ENCODE assay signal across 8 cellular contexts in the genomic region with DNA sequence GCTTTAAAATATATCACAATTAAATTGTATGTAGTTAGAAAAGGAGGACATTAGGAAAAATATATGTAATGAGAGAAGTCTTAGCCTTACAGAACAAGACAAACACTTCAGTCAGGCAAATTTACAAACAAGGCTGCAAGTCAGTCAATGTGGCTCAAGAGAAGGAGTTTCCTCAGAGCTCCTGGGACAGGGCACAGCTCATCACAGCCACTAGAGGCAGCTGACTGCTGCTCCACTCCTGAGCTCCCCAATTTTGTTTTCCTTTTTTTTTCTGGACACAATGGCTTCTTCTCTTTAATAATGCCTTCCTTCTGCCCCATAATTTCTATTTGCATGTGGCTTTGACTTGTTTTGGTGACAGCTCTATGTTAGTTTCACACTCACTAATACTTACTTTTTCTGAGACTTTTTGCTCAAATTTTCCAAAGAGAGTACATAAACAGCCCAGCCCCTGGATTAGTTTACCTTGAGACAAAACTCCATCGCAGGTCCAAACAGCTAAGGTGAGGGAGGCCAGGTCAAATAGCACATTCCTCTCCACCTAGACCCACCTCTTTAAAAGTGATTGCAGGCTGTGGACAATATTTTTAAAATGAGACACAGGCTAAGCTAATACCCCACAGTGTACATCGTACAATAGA.
A peak's percentile ranks its signal among the peaks of the same experiment; 100 is the strongest.
DNase-seq lines count a peak whose midpoint lies in the region; ATAC-seq and TF ChIP-seq lines count a peak whose summit lies in the region.
"Had no signal": no experiment of that assay in that cellular context is flagged by ENCODE, and none has a peak within 500 bp of the region (broad histone marks: within the 10 kb centered on the region; RNA-seq: fewer than 3 reads in every experiment).

No MANE protein-coding gene starts in this region.

- no peaks in the 10 kb centered on the region for H4K20me1 ChIP-seq in GM23248 (ENCODE audit: insufficient read depth)
- H4K20me1 ChIP-seq in osteoblast (ENCODE audit: insufficient read depth, low read length) = no peaks in the 10 kb centered on the region

- H3K4me1 Mint-ChIP-seq in activated T-helper 17 cell treated with anti-CD3 and anti-CD28 coated beads, Interleukin-2, amount 50 U/mL, for 72 hours = no peaks in the 10 kb centered on the region

- no peaks in the 10 kb centered on the region for H3K79me2 ChIP-seq in GM23248 (ENCODE audit: insufficient read depth)
- no peaks in the 10 kb centered on the region for H3K79me2 ChIP-seq in osteoblast (ENCODE audit: insufficient read depth, low read length)

- no peaks in the 10 kb centered on the region for H3K27me3 Mint-ChIP-seq in activated T-helper 17 cell treated with anti-CD3 and anti-CD28 coated beads, Interleukin-2, amount 50 U/mL, for 72 hours

- no peak overlapping the region for H3K4me3 Mint-ChIP-seq in activated T-helper 17 cell treated with anti-CD3 and anti-CD28 coated beads, Interleukin-2, amount 50 U/mL, for 72 hours

- in situ Hi-C loops in GM23248 (cut with MboI) = no loop called here

- H3K9me2 ChIP-seq in GM23248 (ENCODE audit: insufficient read depth) = no peaks in the 10 kb centered on the region

- TF ChIP-seq CTCF in osteoblast (IDR thresholded peaks at IDR 0.05; ENCODE audit: extremely low read depth, low read depth, low read length) = peak; percentile 77

- no peak overlapping the region for H3K27ac ChIP-seq in GM23248
- no peak overlapping the region for H3K27ac ChIP-seq in osteoblast (ENCODE audit: low read depth, low read length)

- H3K9me3 ChIP-seq in GM23248 (ENCODE audit: low read depth) (no peaks in the 10 kb centered on the region), osteoblast (ENCODE audit: low read depth, low read length) (no peaks in the 10 kb centered on the region)

- H3K27ac Mint-ChIP-seq in activated T-helper 17 cell treated with anti-CD3 and anti-CD28 coated beads, Interleukin-2, amount 50 U/mL, for 72 hours = no peak overlapping the region

- peaks cover 4% of the 10 kb centered on the region for H3K9me3 Mint-ChIP-seq in activated T-helper 17 cell treated with anti-CD3 and anti-CD28 coated beads, Interleukin-2, amount 50 U/mL, for 72 hours

- no peak overlapping the region for H3K9ac ChIP-seq in GM23248

- H3K4me3 ChIP-seq in GM23248 = no peak overlapping the region
- H3K4me3 ChIP-seq in osteoblast (ENCODE audit: insufficient read depth, low read length) = no peak overlapping the region

- ATAC-seq in activated T-helper 17 cell treated with anti-CD3 and anti-CD28 coated beads, Interleukin-2, amount 50 U/mL, for 72 hours (replicated peaks) = no peak
- ATAC-seq in HG03097 (IDR thresholded peaks at IDR 0.05; ENCODE audit: low FRiP score, unreplicated experiment) = no peak

- peak; percentile 14 for DNase-seq in GM23248
- DNase-seq in NCI-H2029 (lab: John Stamatoyannopoulos, UW) = peak; percentile 7
- DNase-seq in dermis blood vessel endothelial cell = peak; percentile 26
- peak; percentile 81 for DNase-seq in osteoblast (ENCODE audit: insufficient read length, low spot score, missing footprints)
- no peak for DNase-seq in NOMO-1 treated with dmso at 0.1 percent for 144 hours (lab: John Stamatoyannopoulos, UW; ENCODE audit: unreplicated experiment)
- DNase-seq: T-helper 9 cell had no signal

- no peaks in the 10 kb centered on the region for H3K4me1 ChIP-seq in GM23248 (ENCODE audit: insufficient read depth)
- H3K4me1 ChIP-seq in osteoblast (ENCODE audit: insufficient read depth, low read length) = peaks cover 5% of the 10 kb centered on the region

- no peaks in the 10 kb centered on the region for H3K36me3 Mint-ChIP-seq in activated T-helper 17 cell treated with anti-CD3 and anti-CD28 coated beads, Interleukin-2, amount 50 U/mL, for 72 hours (ENCODE audit: low read depth)

- H3K27me3 ChIP-seq in GM23248 (replicated peaks; ENCODE audit: insufficient read depth) (no peaks in the 10 kb centered on the region), osteoblast (ENCODE audit: insufficient read depth, low read length) (no peaks in the 10 kb centered on the region)

- no peaks in the 10 kb centered on the region for H3K36me3 ChIP-seq in GM23248 (ENCODE audit: low read depth)
- no peaks in the 10 kb centered on the region for H3K36me3 ChIP-seq in osteoblast (ENCODE audit: insufficient read depth, low read length)

- H2AFZ ChIP-seq in GM23248 = no peak overlapping the region
- peak overlapping the region; percentile 19 for H2AFZ ChIP-seq in osteoblast (ENCODE audit: low read length)

- 45 to 51% methylated on average over 2 of the region's 2 CpGs for WGBS in GM23248 (ENCODE audit: low coverage in 1 of 2, low lambda C conversion rate in 2 of 2, missing lambda C conversion rate in 2 of 2), 2 experiments

- no peaks in the 10 kb centered on the region for H3F3A ChIP-seq in GM23248 (ENCODE audit: insufficient read depth)

- no peak overlapping the region for H3K4me2 ChIP-seq in GM23248 (ENCODE audit: unreplicated experiment)
- no peak overlapping the region for H3K4me2 ChIP-seq in osteoblast (ENCODE audit: insufficient read depth, low read length)
